Comparison of ENCODE assay signal across 1 cellular context in the genomic region with DNA sequence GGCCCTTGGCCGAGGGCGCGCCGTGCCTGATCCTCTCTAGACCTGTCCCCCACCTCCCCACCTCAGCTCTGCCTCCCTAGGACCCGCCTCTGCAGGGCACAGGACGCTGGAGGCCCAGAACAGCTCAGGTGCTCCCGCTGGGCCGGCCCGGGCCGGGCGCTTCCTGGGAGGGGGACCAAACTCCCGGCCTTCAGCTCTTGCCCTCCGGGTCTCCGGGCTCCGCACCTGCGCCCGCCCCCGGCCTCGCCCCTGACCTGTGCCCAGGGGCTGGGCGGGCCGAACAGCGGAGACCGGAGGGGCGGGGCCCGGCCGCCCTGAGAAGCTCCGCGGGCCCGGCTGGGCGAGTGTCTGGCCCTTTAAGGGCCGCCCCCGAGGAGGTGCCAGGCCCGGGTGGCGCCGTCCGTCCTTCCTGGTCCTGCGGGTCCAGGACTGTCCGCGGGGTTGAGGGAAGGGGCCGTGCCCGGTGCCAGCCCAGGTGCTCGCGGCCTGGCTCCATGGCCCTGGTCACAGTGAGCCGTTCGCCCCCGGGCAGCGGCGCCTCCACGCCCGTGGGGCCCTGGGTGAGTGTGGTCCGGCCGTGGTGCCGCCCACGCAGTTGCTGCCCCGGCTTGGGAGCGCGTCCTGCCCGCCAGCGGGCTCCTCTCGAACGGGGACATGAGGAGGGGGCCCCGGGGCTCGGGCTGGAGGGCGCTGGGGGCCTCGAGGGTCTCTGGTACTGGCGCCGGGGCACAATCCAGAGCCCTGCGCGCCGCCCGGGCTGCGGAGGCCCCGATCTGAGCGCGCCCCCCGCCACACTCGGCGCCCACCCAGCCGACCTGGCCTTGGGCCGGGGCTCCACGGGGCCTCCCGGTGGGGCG.
TF ChIP-seq lines count a peak whose summit lies in the region.

A gene with protein sequence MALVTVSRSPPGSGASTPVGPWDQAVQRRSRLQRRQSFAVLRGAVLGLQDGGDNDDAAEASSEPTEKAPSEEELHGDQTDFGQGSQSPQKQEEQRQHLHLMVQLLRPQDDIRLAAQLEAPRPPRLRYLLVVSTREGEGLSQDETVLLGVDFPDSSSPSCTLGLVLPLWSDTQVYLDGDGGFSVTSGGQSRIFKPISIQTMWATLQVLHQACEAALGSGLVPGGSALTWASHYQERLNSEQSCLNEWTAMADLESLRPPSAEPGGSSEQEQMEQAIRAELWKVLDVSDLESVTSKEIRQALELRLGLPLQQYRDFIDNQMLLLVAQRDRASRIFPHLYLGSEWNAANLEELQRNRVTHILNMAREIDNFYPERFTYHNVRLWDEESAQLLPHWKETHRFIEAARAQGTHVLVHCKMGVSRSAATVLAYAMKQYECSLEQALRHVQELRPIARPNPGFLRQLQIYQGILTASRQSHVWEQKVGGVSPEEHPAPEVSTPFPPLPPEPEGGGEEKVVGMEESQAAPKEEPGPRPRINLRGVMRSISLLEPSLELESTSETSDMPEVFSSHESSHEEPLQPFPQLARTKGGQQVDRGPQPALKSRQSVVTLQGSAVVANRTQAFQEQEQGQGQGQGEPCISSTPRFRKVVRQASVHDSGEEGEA (plus strand): TSS at position 399 of the 857 bp plus-strand sequence. CDS start 96 bp downstream, at position 495.

TF ChIP-seq in HepG2, 621 proteins besides CTCF, POLR2A, EP300 and RAD21 (continued from another document and continues in another):
- TF ChIP-seq, protein P1, sequence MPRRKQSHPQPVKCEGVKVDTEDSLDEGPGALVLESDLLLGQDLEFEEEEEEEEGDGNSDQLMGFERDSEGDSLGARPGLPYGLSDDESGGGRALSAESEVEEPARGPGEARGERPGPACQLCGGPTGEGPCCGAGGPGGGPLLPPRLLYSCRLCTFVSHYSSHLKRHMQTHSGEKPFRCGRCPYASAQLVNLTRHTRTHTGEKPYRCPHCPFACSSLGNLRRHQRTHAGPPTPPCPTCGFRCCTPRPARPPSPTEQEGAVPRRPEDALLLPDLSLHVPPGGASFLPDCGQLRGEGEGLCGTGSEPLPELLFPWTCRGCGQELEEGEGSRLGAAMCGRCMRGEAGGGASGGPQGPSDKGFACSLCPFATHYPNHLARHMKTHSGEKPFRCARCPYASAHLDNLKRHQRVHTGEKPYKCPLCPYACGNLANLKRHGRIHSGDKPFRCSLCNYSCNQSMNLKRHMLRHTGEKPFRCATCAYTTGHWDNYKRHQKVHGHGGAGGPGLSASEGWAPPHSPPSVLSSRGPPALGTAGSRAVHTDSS (CRISPR knock-in tag; conservative IDR thresholded peaks at IDR 0.05) = no peak
- TF ChIP-seq, protein P2, sequence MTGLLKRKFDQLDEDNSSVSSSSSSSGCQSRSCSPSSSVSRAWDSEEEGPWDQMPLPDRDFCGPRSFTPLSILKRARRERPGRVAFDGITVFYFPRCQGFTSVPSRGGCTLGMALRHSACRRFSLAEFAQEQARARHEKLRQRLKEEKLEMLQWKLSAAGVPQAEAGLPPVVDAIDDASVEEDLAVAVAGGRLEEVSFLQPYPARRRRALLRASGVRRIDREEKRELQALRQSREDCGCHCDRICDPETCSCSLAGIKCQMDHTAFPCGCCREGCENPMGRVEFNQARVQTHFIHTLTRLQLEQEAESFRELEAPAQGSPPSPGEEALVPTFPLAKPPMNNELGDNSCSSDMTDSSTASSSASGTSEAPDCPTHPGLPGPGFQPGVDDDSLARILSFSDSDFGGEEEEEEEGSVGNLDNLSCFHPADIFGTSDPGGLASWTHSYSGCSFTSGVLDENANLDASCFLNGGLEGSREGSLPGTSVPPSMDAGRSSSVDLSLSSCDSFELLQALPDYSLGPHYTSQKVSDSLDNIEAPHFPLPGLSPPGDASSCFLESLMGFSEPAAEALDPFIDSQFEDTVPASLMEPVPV (CRISPR knock-in tag; IDR thresholded peaks at IDR 0.05) = no peak
- TF ChIP-seq, protein P3, sequence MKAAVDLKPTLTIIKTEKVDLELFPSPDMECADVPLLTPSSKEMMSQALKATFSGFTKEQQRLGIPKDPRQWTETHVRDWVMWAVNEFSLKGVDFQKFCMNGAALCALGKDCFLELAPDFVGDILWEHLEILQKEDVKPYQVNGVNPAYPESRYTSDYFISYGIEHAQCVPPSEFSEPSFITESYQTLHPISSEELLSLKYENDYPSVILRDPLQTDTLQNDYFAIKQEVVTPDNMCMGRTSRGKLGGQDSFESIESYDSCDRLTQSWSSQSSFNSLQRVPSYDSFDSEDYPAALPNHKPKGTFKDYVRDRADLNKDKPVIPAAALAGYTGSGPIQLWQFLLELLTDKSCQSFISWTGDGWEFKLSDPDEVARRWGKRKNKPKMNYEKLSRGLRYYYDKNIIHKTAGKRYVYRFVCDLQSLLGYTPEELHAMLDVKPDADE (CRISPR knock-in tag; IDR thresholded peaks at IDR 0.05) = peak; percentile 68; the same call in 1 of the 2 replicates
- TF ChIP-seq ZNF878 (CRISPR knock-in tag; IDR thresholded peaks at IDR 0.05) (no peak), SYNCRIP (IDR thresholded peaks at IDR 0.05; ENCODE audit: insufficient read depth, low read depth, low read length) (no peak), MIER2 (CRISPR knock-in tag; IDR thresholded peaks at IDR 0.05) (no peak), ARNT (IDR thresholded peaks at IDR 0.05) (no peak), ZNF747 (CRISPR knock-in tag; IDR thresholded peaks at IDR 0.05; ENCODE audit: borderline replicate concordance) (no peak), ZNF546 (CRISPR knock-in tag; conservative IDR thresholded peaks at IDR 0.05) (no peak), ELF1 (CRISPR knock-in tag; IDR thresholded peaks at IDR 0.05) (no peak; the same call in 1 of the 2 replicates), ZNF224 (CRISPR knock-in tag; IDR thresholded peaks at IDR 0.05) (no peak), ZNF780A (CRISPR knock-in tag; IDR thresholded peaks at IDR 0.05) (no peak), CC2D1A (CRISPR knock-in tag; IDR thresholded peaks at IDR 0.05) (no peak), ZEB1 (IDR thresholded peaks at IDR 0.05; ENCODE audit: insufficient replicate concordance, low read depth) (no peak), MLLT10 (CRISPR knock-in tag; IDR thresholded peaks at IDR 0.05) (no peak), ZNF850 (CRISPR knock-in tag; conservative IDR thresholded peaks at IDR 0.05) (no peak)
- TF ChIP-seq, protein P4, sequence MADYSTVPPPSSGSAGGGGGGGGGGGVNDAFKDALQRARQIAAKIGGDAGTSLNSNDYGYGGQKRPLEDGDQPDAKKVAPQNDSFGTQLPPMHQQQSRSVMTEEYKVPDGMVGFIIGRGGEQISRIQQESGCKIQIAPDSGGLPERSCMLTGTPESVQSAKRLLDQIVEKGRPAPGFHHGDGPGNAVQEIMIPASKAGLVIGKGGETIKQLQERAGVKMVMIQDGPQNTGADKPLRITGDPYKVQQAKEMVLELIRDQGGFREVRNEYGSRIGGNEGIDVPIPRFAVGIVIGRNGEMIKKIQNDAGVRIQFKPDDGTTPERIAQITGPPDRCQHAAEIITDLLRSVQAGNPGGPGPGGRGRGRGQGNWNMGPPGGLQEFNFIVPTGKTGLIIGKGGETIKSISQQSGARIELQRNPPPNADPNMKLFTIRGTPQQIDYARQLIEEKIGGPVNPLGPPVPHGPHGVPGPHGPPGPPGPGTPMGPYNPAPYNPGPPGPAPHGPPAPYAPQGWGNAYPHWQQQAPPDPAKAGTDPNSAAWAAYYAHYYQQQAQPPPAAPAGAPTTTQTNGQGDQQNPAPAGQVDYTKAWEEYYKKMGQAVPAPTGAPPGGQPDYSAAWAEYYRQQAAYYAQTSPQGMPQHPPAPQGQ (CRISPR knock-in tag; IDR thresholded peaks at IDR 0.05; ENCODE audit: borderline replicate concordance) = no peak
- TF ChIP-seq, protein P5, sequence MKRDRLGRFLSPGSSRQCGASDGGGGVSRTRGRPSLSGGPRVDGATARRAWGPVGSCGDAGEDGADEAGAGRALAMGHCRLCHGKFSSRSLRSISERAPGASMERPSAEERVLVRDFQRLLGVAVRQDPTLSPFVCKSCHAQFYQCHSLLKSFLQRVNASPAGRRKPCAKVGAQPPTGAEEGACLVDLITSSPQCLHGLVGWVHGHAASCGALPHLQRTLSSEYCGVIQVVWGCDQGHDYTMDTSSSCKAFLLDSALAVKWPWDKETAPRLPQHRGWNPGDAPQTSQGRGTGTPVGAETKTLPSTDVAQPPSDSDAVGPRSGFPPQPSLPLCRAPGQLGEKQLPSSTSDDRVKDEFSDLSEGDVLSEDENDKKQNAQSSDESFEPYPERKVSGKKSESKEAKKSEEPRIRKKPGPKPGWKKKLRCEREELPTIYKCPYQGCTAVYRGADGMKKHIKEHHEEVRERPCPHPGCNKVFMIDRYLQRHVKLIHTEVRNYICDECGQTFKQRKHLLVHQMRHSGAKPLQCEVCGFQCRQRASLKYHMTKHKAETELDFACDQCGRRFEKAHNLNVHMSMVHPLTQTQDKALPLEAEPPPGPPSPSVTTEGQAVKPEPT (CRISPR knock-in tag; IDR thresholded peaks at IDR 0.05; ENCODE audit: low read depth) = no peak
- TF ChIP-seq, protein P6, sequence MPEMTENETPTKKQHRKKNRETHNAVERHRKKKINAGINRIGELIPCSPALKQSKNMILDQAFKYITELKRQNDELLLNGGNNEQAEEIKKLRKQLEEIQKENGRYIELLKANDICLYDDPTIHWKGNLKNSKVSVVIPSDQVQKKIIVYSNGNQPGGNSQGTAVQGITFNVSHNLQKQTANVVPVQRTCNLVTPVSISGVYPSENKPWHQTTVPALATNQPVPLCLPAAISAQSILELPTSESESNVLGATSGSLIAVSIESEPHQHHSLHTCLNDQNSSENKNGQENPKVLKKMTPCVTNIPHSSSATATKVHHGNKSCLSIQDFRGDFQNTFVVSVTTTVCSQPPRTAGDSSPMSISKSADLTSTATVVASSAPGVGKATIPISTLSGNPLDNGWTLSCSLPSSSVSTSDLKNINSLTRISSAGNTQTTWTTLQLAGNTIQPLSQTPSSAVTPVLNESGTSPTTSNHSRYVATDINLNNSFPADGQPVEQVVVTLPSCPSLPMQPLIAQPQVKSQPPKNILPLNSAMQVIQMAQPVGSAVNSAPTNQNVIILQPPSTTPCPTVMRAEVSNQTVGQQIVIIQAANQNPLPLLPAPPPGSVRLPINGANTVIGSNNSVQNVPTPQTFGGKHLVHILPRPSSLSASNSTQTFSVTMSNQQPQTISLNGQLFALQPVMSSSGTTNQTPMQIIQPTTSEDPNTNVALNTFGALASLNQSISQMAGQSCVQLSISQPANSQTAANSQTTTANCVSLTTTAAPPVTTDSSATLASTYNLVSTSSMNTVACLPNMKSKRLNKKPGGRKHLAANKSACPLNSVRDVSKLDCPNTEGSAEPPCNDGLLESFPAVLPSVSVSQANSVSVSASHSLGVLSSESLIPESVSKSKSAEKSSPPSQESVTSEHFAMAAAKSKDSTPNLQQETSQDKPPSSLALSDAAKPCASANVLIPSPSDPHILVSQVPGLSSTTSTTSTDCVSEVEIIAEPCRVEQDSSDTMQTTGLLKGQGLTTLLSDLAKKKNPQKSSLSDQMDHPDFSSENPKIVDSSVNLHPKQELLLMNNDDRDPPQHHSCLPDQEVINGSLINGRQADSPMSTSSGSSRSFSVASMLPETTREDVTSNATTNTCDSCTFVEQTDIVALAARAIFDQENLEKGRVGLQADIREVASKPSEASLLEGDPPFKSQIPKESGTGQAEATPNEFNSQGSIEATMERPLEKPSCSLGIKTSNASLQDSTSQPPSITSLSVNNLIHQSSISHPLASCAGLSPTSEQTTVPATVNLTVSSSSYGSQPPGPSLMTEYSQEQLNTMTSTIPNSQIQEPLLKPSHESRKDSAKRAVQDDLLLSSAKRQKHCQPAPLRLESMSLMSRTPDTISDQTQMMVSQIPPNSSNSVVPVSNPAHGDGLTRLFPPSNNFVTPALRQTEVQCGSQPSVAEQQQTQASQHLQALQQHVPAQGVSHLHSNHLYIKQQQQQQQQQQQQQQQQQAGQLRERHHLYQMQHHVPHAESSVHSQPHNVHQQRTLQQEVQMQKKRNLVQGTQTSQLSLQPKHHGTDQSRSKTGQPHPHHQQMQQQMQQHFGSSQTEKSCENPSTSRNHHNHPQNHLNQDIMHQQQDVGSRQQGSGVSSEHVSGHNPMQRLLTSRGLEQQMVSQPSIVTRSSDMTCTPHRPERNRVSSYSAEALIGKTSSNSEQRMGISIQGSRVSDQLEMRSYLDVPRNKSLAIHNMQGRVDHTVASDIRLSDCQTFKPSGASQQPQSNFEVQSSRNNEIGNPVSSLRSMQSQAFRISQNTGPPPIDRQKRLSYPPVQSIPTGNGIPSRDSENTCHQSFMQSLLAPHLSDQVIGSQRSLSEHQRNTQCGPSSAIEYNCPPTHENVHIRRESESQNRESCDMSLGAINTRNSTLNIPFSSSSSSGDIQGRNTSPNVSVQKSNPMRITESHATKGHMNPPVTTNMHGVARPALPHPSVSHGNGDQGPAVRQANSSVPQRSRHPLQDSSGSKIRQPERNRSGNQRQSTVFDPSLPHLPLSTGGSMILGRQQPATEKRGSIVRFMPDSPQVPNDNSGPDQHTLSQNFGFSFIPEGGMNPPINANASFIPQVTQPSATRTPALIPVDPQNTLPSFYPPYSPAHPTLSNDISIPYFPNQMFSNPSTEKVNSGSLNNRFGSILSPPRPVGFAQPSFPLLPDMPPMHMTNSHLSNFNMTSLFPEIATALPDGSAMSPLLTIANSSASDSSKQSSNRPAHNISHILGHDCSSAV (CRISPR knock-in tag; IDR thresholded peaks at IDR 0.05; ENCODE audit: borderline replicate concordance) = no peak
- TF ChIP-seq, protein P7, sequence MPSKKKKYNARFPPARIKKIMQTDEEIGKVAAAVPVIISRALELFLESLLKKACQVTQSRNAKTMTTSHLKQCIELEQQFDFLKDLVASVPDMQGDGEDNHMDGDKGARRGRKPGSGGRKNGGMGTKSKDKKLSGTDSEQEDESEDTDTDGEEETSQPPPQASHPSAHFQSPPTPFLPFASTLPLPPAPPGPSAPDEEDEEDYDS (CRISPR knock-in tag; IDR thresholded peaks at IDR 0.05) = no peak; the same call in 1 of the 2 replicates
- TF ChIP-seq, protein P8, sequence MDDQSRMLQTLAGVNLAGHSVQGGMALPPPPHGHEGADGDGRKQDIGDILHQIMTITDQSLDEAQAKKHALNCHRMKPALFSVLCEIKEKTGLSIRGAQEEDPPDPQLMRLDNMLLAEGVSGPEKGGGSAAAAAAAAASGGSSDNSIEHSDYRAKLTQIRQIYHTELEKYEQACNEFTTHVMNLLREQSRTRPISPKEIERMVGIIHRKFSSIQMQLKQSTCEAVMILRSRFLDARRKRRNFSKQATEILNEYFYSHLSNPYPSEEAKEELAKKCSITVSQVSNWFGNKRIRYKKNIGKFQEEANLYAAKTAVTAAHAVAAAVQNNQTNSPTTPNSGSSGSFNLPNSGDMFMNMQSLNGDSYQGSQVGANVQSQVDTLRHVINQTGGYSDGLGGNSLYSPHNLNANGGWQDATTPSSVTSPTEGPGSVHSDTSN (CRISPR knock-in tag; IDR thresholded peaks at IDR 0.05; ENCODE audit: borderline replicate concordance) = no peak
- TF ChIP-seq, protein P9, sequence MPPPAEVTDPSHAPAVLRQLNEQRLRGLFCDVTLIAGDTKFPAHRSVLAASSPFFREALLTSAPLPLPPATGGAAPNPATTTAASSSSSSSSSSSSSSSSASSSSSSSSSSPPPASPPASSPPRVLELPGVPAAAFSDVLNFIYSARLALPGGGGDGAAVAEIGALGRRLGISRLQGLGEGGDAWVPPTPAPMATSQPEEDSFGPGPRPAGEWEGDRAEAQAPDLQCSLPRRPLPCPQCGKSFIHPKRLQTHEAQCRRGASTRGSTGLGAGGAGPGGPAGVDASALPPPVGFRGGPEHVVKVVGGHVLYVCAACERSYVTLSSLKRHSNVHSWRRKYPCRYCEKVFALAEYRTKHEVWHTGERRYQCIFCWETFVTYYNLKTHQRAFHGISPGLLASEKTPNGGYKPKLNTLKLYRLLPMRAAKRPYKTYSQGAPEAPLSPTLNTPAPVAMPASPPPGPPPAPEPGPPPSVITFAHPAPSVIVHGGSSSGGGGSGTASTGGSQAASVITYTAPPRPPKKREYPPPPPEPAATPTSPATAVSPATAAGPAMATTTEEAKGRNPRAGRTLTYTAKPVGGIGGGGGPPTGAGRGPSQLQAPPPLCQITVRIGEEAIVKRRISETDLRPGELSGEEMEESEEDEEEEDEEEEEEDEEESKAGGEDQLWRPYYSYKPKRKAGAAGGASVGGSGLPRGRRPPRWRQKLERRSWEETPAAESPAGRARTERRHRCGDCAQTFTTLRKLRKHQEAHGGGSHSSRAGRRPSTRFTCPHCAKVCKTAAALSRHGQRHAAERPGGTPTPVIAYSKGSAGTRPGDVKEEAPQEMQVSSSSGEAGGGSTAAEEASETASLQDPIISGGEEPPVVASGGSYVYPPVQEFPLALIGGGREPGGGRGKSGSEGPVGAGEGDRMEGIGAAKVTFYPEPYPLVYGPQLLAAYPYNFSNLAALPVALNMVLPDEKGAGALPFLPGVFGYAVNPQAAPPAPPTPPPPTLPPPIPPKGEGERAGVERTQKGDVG (CRISPR knock-in tag; IDR thresholded peaks at IDR 0.05; ENCODE audit: borderline replicate concordance) = no peak; the same call in 1 of the 2 replicates
